ENCODE assay signal across 8 cellular contexts in genomic region chr19:48271531-48272151, GRCh38. TPM values are rescaled to one million over a fixed set of nuclear protein-coding genes. Genes with fewer than 3 reads are reported as not detected.
DNase-seq lines count a peak whose midpoint lies in the region; ATAC-seq and TF ChIP-seq lines count a peak whose summit lies in the region.

No MANE protein-coding gene starts in this region.

- no peak for TF ChIP-seq CTCF in fibroblast of villous mesenchyme (IDR thresholded peaks at IDR 0.05; ENCODE audit: insufficient read depth, low read depth, low read length)
- TF ChIP-seq CTCF in neural cell (IDR thresholded peaks at IDR 0.05; ENCODE audit: poor library complexity, severe bottlenecking): no peak

- TF ChIP-seq EP300 in neural cell (conservative IDR thresholded peaks at IDR 0.05; ENCODE audit: poor library complexity, severe bottlenecking): no peak

- H3K4me2 ChIP-seq in neural cell (ENCODE audit: low read length) (peak overlapping the region; percentile 32), Karpas-422 (ENCODE audit: low read depth, low read length, poor library complexity, severe bottlenecking) (no peak overlapping the region)

- peak overlapping the region; percentile 12 for H3K27ac Mint-ChIP-seq in activated CD4-positive, alpha-beta memory T cell treated with anti-CD3 and anti-CD28 coated beads, Interleukin-2, amount 10 ng/mL, durations not matched to agents 7 days and 5 days

- POLR2A ChIA-PET in activated CD4-positive, alpha-beta memory T cell treated with anti-CD3 and anti-CD28 coated beads, Interleukin-2, amount 10 ng/mL, durations not matched to agents 7 days and 5 days (lab: Charles Lee): interaction anchor here (1.0 to 2.4 kb wide), 2 partner anchors 15 to 62 kb away, joined by 4 to 7 read pairs; partner anchors contain the start of gene CARD8

- no peaks in the 10 kb centered on the region for H3K9me3 Mint-ChIP-seq in activated CD4-positive, alpha-beta memory T cell treated with anti-CD3 and anti-CD28 coated beads, Interleukin-2, amount 10 ng/mL, durations not matched to agents 7 days and 5 days

- no peaks in the 10 kb centered on the region for H3K9me3 ChIP-seq in neural cell (ENCODE audit: low read length)
- no peaks in the 10 kb centered on the region for H3K9me3 ChIP-seq in Karpas-422 (ENCODE audit: low read length)

- peak overlapping the region; percentile 16 for H3K27ac ChIP-seq in neural cell (ENCODE audit: low read length)
- H3K27ac ChIP-seq in Karpas-422 (ENCODE audit: low read length): no peak overlapping the region

- 0 out of 2 replicates have a peak, but pooled peaks cover 2% of the 10 kb centered on the region for H3K4me1 ChIP-seq in Karpas-422 (ENCODE audit: low read length)

- H3K9me2 ChIP-seq in neural cell (ENCODE audit: insufficient read depth, low read length) (no peaks in the 10 kb centered on the region), Karpas-422 (replicated peaks; ENCODE audit: insufficient read depth, low read length) (no peaks in the 10 kb centered on the region)

- peaks cover 13% of the 10 kb centered on the region for H3K27me3 Mint-ChIP-seq in activated CD4-positive, alpha-beta memory T cell treated with anti-CD3 and anti-CD28 coated beads, Interleukin-2, amount 10 ng/mL, durations not matched to agents 7 days and 5 days

- TF ChIP-seq RAD21 in neural cell (conservative IDR thresholded peaks at IDR 0.05): no peak

- H3K9ac ChIP-seq in neural cell (ENCODE audit: low read length) (peak overlapping the region; percentile 60), Karpas-422 (ENCODE audit: low read length) (no peak overlapping the region)

- H4K20me1 ChIP-seq in neural cell (ENCODE audit: insufficient read depth): no peaks in the 10 kb centered on the region
- H4K20me1 ChIP-seq in Karpas-422 (ENCODE audit: insufficient read depth, low read depth, low read length): no peaks in the 10 kb centered on the region

- H2AFZ ChIP-seq in neural cell (ENCODE audit: low read depth, low read length) (peak overlapping the region; percentile 32), Karpas-422 (ENCODE audit: low read length) (no peak overlapping the region)

- H3K36me3 ChIP-seq in neural cell (ENCODE audit: insufficient read depth, low read length): no peaks in the 10 kb centered on the region
- H3K36me3 ChIP-seq in Karpas-422 (ENCODE audit: insufficient read depth, low read length): no peaks in the 10 kb centered on the region

- H3K79me2 ChIP-seq in neural cell (replicated peaks; ENCODE audit: insufficient read depth, low read length) (no peaks in the 10 kb centered on the region), Karpas-422 (ENCODE audit: low read length) (no peaks in the 10 kb centered on the region)

- peaks cover 20% of the 10 kb centered on the region for H3K4me1 Mint-ChIP-seq in activated CD4-positive, alpha-beta memory T cell treated with anti-CD3 and anti-CD28 coated beads, Interleukin-2, amount 10 ng/mL, durations not matched to agents 7 days and 5 days

- CTCF ChIA-PET in activated CD4-positive, alpha-beta memory T cell treated with anti-CD3 and anti-CD28 coated beads, Interleukin-2, amount 10 ng/mL, durations not matched to agents 7 days and 5 days (lab: Charles Lee): interaction anchor here (0.7 to 2.1 kb wide), 5 partner anchors 11 to 1016 kb away, joined by 3 to 12 read pairs (median 4); no protein-coding TSS in a partner anchor

- H3K27me3 ChIP-seq in neural cell (ENCODE audit: insufficient read depth, low read depth, low read length) (no peaks in the 10 kb centered on the region), Karpas-422 (ENCODE audit: low read length) (no peaks in the 10 kb centered on the region)

- H3K4me3 ChIP-seq in fibroblast of villous mesenchyme (ENCODE audit: low read depth, low read length) (peak overlapping the region; percentile 58), neural cell (ENCODE audit: low read length) (peak overlapping the region; percentile 73), Karpas-422 (ENCODE audit: low read length) (no peak overlapping the region)

- ATAC-seq in HG02623 (IDR thresholded peaks at IDR 0.05; ENCODE audit: unreplicated experiment): no peak
- ATAC-seq in HG03175 (IDR thresholded peaks at IDR 0.05; ENCODE audit: unreplicated experiment): no peak

- peak; percentile 70 for DNase-seq in ELR (ENCODE audit: low read depth)
- peak; percentile 21 for DNase-seq in LHCN-M2 (ENCODE audit: low read depth)
- peak; percentile 24 for DNase-seq in activated CD4-positive, alpha-beta memory T cell treated with anti-CD3 and anti-CD28 coated beads, Interleukin-2, amount 10 ng/mL, durations not matched to agents 7 days and 5 days
- peak; percentile 67 for DNase-seq in fibroblast of villous mesenchyme (ENCODE audit: low read depth)
- DNase-seq in Karpas-422: no peak

- peak overlapping the region; percentile 85 for H3K4me3 Mint-ChIP-seq in activated CD4-positive, alpha-beta memory T cell treated with anti-CD3 and anti-CD28 coated beads, Interleukin-2, amount 10 ng/mL, durations not matched to agents 7 days and 5 days

- no peaks in the 10 kb centered on the region for H3K36me3 Mint-ChIP-seq in activated CD4-positive, alpha-beta memory T cell treated with anti-CD3 and anti-CD28 coated beads, Interleukin-2, amount 10 ng/mL, durations not matched to agents 7 days and 5 days (ENCODE audit: low read depth)

- no peaks in the 10 kb centered on the region for H3F3A ChIP-seq in neural cell (ENCODE audit: insufficient read depth, low read length, poor library complexity, severe bottlenecking)

TF ChIP-seq in neural cell, 6 proteins besides CTCF, POLR2A, EP300 and RAD21:
- no peak for TF ChIP-seq REST (IDR thresholded peaks at IDR 0.05; ENCODE audit: borderline replicate concordance)
- peak; percentile 54 for TF ChIP-seq MXI1 (conservative IDR thresholded peaks at IDR 0.05; ENCODE audit: poor library complexity, severe bottlenecking)

RNA-seq across cellular contexts. Expression of gene ZNF114, which starts 1.8 kb away (rescaled TPM):
- 0.13 TPM in 1 of 2 replicates, not detected in the other for total RNA-seq in LHCN-M2 (2014; rRNA removed)
- polyA plus RNA-seq in LHCN-M2 (2012): 0.16 TPM
- under 1 TPM; 0.15 to 0.20 TPM for total RNA-seq in activated CD4-positive, alpha-beta memory T cell treated with anti-CD3 and anti-CD28 coated beads, Interleukin-2, amount 10 ng/mL, durations not matched to agents 7 days and 5 days
- total RNA-seq in fibroblast of villous mesenchyme: 0.32 and 0.43 TPM in 2 replicates
- 1.6 and 4.4 TPM in 2 replicates for polyA plus RNA-seq in neural cell
- 6.6 and 7.1 TPM in 2 replicates for polyA minus RNA-seq in neural cell
- not detected in 2 replicates for total RNA-seq in Karpas-422 (2014; rRNA removed; shearing (Covaris generic); ENCODE audit: low replicate concordance)

RNA-seq across cellular contexts. Expression of gene CARD8, which starts 15.9 kb away (rescaled TPM):
- 12.3 and 26.1 TPM in 2 replicates for total RNA-seq in LHCN-M2 (2014; rRNA removed)
- polyA plus RNA-seq in LHCN-M2 (2012): 9.8 TPM
- 100 to 1,000 TPM; 247 to 253 TPM for total RNA-seq in activated CD4-positive, alpha-beta memory T cell treated with anti-CD3 and anti-CD28 coated beads, Interleukin-2, amount 10 ng/mL, durations not matched to agents 7 days and 5 days
- 11.9 and 21.2 TPM in 2 replicates for total RNA-seq in fibroblast of villous mesenchyme
- 21.4 and 23.0 TPM in 2 replicates for polyA plus RNA-seq in neural cell
- 19.5 and 24.5 TPM in 2 replicates for polyA minus RNA-seq in neural cell
- total RNA-seq in Karpas-422 (2014; rRNA removed; shearing (Covaris generic); ENCODE audit: low replicate concordance): 72.3 and 137 TPM in 2 replicates

RNA-seq across cellular contexts. Expression of gene EMP3, which starts 53.7 kb away (rescaled TPM):
- 184 and 258 TPM in 2 replicates for total RNA-seq in LHCN-M2 (2014; rRNA removed)
- polyA plus RNA-seq in LHCN-M2 (2012): 937 TPM
- total RNA-seq in activated CD4-positive, alpha-beta memory T cell treated with anti-CD3 and anti-CD28 coated beads, Interleukin-2, amount 10 ng/mL, durations not matched to agents 7 days and 5 days: 100 to 1,000 TPM; 418 to 447 TPM
- total RNA-seq in fibroblast of villous mesenchyme: 82.8 and 92.4 TPM in 2 replicates
- not detected in 2 replicates for polyA plus RNA-seq in neural cell
- polyA minus RNA-seq in neural cell: not detected in 2 replicates
- 64.7 and 77.3 TPM in 2 replicates for total RNA-seq in Karpas-422 (2014; rRNA removed; shearing (Covaris generic); ENCODE audit: low replicate concordance)
